In genomic region chr3:39668420-39668819, GRCh38 we compare ENCODE assay signal across 8 cellular contexts.
DNase-seq lines count a peak whose midpoint lies in the region; ATAC-seq, FAIRE-seq and TF ChIP-seq lines count a peak whose summit lies in the region.

No MANE protein-coding gene starts in this region.

- peak; percentile 44 to 80 (median 76); a peak in 5 of 6 replicates for TF ChIP-seq CTCF in HCT116 (IDR thresholded peaks at IDR 0.05 in 2 of 3, conservative IDR thresholded peaks at IDR 0.05 in 1 of 3; ENCODE audit: borderline replicate concordance in 1 of 3, insufficient read depth in 1 of 3, low read depth in 2 of 3, low read length in 2 of 3)
- TF ChIP-seq CTCF in K562 (IDR thresholded peaks at IDR 0.05 in 2 of 3, conservative IDR thresholded peaks at IDR 0.05 in 1 of 3; ENCODE audit: insufficient read depth in 2 of 3, low read depth in 1 of 3, low read length in 3 of 3) = peak; percentile 66 to 77 (median 75)
- TF ChIP-seq CTCF in liver (IDR thresholded peaks at IDR 0.05; ENCODE audit: low read depth, low read length, missing input control) = peak; percentile 48

- H2AFZ ChIP-seq in HCT116 (ENCODE audit: low read depth, low read length, poor library complexity, severe bottlenecking) (no peak overlapping the region), K562 (ENCODE audit: low read depth, low read length) (no peak overlapping the region)

- TF ChIP-seq EP300 in K562 (IDR thresholded peaks at IDR 0.05; ENCODE audit: low read length) = no peak

- ATAC-seq in HCT116 (peak; percentile 93), K562 (peak; percentile 91), HG02840 (IDR thresholded peaks at IDR 0.05; ENCODE audit: low FRiP score, unreplicated experiment) (no peak)

- H3K9me3 ChIP-seq in HCT116 (ENCODE audit: control insufficient read depth in 1 of 2, insufficient read depth in 1 of 2, low read depth in 1 of 2, low read length in 2 of 2) = no peaks in the 10 kb centered on the region
- H3K9me3 ChIP-seq in K562 (replicated peaks; ENCODE audit: control insufficient read depth, insufficient read depth, low read depth, low read length) = no peaks in the 10 kb centered on the region
- H3K9me3 ChIP-seq in liver (ENCODE audit: control insufficient read depth in 4 of 4, low read length in 3 of 4) = no peaks in the 10 kb centered on the region

- intact Hi-C loops in HCT116 (cut with micrococcal nuclease) (loop anchor here (1.0 to 2.0 kb wide), 3 partner anchors 322 to 649 kb away; no protein-coding TSS in a partner anchor), K562 (cut with micrococcal nuclease) (no loop called here)

- in situ Hi-C loops in G401 (cut with HindIII; ENCODE audit: low sequenced_read_pairs) = no loop called here
- in situ Hi-C loops in K562 (cut with MboI) = no loop called here

- peak; percentile 66 for DNase-seq in G401 (ENCODE audit: low spot score)
- DNase-seq in HCT116 (ENCODE audit: low read depth, low spot score) = peak; percentile 47
- DNase-seq in NCI-H460 (ENCODE audit: extremely low read depth, low read depth) = peak; percentile 49
- DNase-seq in K562 (ENCODE audit: extremely low read depth in 1 of 4, low spot score in 3 of 4) = peak; percentile 54 to 71 (median 63)
- no peak for DNase-seq in activated CD4-positive, CD25-positive, alpha-beta regulatory T cell (lab: John Stamatoyannopoulos, UW)
- no peak for DNase-seq in NK-92 treated with Interleukin-12 subunit alpha and Interleukin-12 subunit beta, amount 100 ng/mL, for 24 hours (lab: John Stamatoyannopoulos, UW)

- BruUV-seq in HCT116 (replicated peaks; lab: Mats Ljungman, UMichigan) (no TSS peak), K562 (replicated peaks; lab: Mats Ljungman, UMichigan) (no TSS peak)

- H3K27me3 ChIP-seq in HCT116 (ENCODE audit: insufficient read depth, low read length) (peaks cover 19% of the 10 kb centered on the region; the same call in 1 of the 2 replicates), K562 (ENCODE audit: control insufficient read depth in 2 of 2, insufficient read depth in 2 of 2, low read length in 2 of 2) (no peaks in the 10 kb centered on the region), liver (ENCODE audit: control insufficient read depth in 4 of 4, insufficient read depth in 4 of 4, low read length in 3 of 4) (peaks cover 0 to 7% (median 1%) of the 10 kb centered on the region in 4 donors)

- H3K4me2 ChIP-seq in HCT116 (ENCODE audit: low read length) (no peak overlapping the region), K562 (ENCODE audit: insufficient read depth, low read length) (no peak overlapping the region)

- H4K20me1 ChIP-seq in HCT116 (ENCODE audit: insufficient read depth) = no peaks in the 10 kb centered on the region
- H4K20me1 ChIP-seq in K562 (replicated peaks; ENCODE audit: control insufficient read depth, insufficient read depth, low read length) = no peaks in the 10 kb centered on the region

- H3K4me1 ChIP-seq in HCT116 (ENCODE audit: control insufficient read depth in 1 of 2, insufficient read depth in 2 of 2, low read length in 2 of 2) (no peaks in the 10 kb centered on the region), K562 (replicated peaks in 1 of 2; ENCODE audit: control insufficient read depth in 2 of 2, insufficient read depth in 2 of 2, low read length in 2 of 2) (peaks cover 0 to 6% of the 10 kb centered on the region in 2 experiments; a peak in 3 of 5 replicates), liver (ENCODE audit: control insufficient read depth in 4 of 4, insufficient read depth in 4 of 4, low read length in 3 of 4) (no peaks in the 10 kb centered on the region)

- H3K9ac ChIP-seq in HCT116 (ENCODE audit: low read length) (no peak overlapping the region), K562 (ENCODE audit: insufficient read depth in 1 of 2, low read depth in 2 of 2, low read length in 2 of 2) (no peak overlapping the region), liver (ENCODE audit: low read depth in 1 of 2, low read length in 2 of 2) (no peak overlapping the region)

- H3K9me1 ChIP-seq in K562 (ENCODE audit: control insufficient read depth, insufficient read depth, low read length) = no peaks in the 10 kb centered on the region

- FAIRE-seq in K562 (lab: Jason Lieb, UNC) = peak; percentile 82

- H3K27ac ChIP-seq in HCT116 (ENCODE audit: low read depth, low read length) (no peak overlapping the region), K562 (ENCODE audit: extremely low read depth, low read depth, low read length) (no peak overlapping the region), liver (ENCODE audit: low read depth in 1 of 2, low read length in 2 of 2) (no peak overlapping the region)

- CTCF ChIA-PET in HCT116 (lab: Charles Lee) = no interaction called here
- CTCF ChIA-PET in K562 (lab: Yijun Ruan, JAX; ENCODE audit: low intra/inter-chr PET ratio) = interaction anchor here (1.9 kb wide), 1 partner anchor 649 kb away, joined by 6 read pairs; no protein-coding TSS in a partner anchor

- TF ChIP-seq RAD21 in HCT116 (IDR thresholded peaks at IDR 0.05; ENCODE audit: low read depth) (peak; percentile 55), K562 (CRISPR knock-in tag; conservative IDR thresholded peaks at IDR 0.05 in 1 of 2, IDR thresholded peaks at IDR 0.05 in 1 of 2) (peak; percentile 39 to 63; a peak in 3 of 4 replicates), liver (IDR thresholded peaks at IDR 0.05) (peak; percentile 65 to 76)

- H3K36me3 ChIP-seq in HCT116 (ENCODE audit: control insufficient read depth in 1 of 2, insufficient read depth in 2 of 2, low read length in 2 of 2) (no peaks in the 10 kb centered on the region), K562 (ENCODE audit: control insufficient read depth, insufficient read depth, low read length) (no peaks in the 10 kb centered on the region), liver (ENCODE audit: control insufficient read depth in 4 of 4, insufficient read depth in 3 of 4, low read depth in 1 of 4, low read length in 3 of 4) (no peaks in the 10 kb centered on the region)

- H3K9me2 ChIP-seq in HCT116 (ENCODE audit: insufficient read depth) = no peaks in the 10 kb centered on the region

- TF ChIP-seq POLR2A in HCT116 (IDR thresholded peaks at IDR 0.05; ENCODE audit: borderline replicate concordance, extremely low read depth, insufficient read depth, insufficient read length) (no peak), K562 (conservative IDR thresholded peaks at IDR 0.05) (no peak)

- RAD21 ChIA-PET in HCT116 (lab: Charles Lee; ENCODE audit: low non-redundant PET in 1 of 2, low total read pairs in 2 of 2, uncharacterized antibody in 2 of 2, unreplicated experiment in 2 of 2) = no interaction called here

- 0% methylated on average over 5 of the region's 5 CpGs for WGBS in K562 (ENCODE audit: insufficient coverage, low coverage, missing lambda C conversion rate)
- WGBS in liver = 14% methylated on average over 5 of the region's 5 CpGs

- H3K79me2 ChIP-seq in HCT116 (ENCODE audit: insufficient read depth, low read length) = no peaks in the 10 kb centered on the region
- H3K79me2 ChIP-seq in K562 (ENCODE audit: control insufficient read depth, insufficient read depth, low read length) = no peaks in the 10 kb centered on the region

- no peak overlapping the region for H3K4me3 ChIP-seq in HCT116 (replicated peaks in 1 of 2; ENCODE audit: low read depth in 1 of 2, low read length in 2 of 2)
- H3K4me3 ChIP-seq in K562 = no peak overlapping the region
- no peak overlapping the region for H3K4me3 ChIP-seq in liver (ENCODE audit: low read depth in 1 of 3, low read length in 3 of 3)

- POLR2A ChIA-PET in HCT116 (lab: Charles Lee) = no interaction called here
- POLR2A ChIA-PET in K562 (lab: Yijun Ruan, JAX) = no interaction called here

TF ChIP-seq in HCT116, 20 proteins besides CTCF, POLR2A, EP300 and RAD21:
- TF ChIP-seq, protein P1, sequence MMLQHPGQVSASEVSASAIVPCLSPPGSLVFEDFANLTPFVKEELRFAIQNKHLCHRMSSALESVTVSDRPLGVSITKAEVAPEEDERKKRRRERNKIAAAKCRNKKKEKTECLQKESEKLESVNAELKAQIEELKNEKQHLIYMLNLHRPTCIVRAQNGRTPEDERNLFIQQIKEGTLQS (IDR thresholded peaks at IDR 0.05) = no peak
- no peak for TF ChIP-seq SRF (IDR thresholded peaks at IDR 0.05; ENCODE audit: low read depth)
- TF ChIP-seq MAX (IDR thresholded peaks at IDR 0.05) = no peak
- no peak for TF ChIP-seq FOSL1 (IDR thresholded peaks at IDR 0.05; ENCODE audit: low read depth)

TF ChIP-seq in K562, 482 proteins besides CTCF, POLR2A, EP300 and RAD21 (continues in another document):
- TF ChIP-seq XRCC5 (IDR thresholded peaks at IDR 0.05; ENCODE audit: low read depth, low read length) (no peak), ZBTB33 (CRISPR knock-in tag; IDR thresholded peaks at IDR 0.05) (no peak)

TF ChIP-seq in liver, 16 proteins besides CTCF, POLR2A, EP300 and RAD21 (continues in another document):
- TF ChIP-seq, protein P1 (IDR thresholded peaks at IDR 0.05) = no peak
- TF ChIP-seq JUND (IDR thresholded peaks at IDR 0.05) (no peak), SP1 (IDR thresholded peaks at IDR 0.05) (no peak), TAF1 (conservative IDR thresholded peaks at IDR 0.05) (no peak), ZBTB33 (IDR thresholded peaks at IDR 0.05) (no peak), RXRA (IDR thresholded peaks at IDR 0.05) (no peak), HNF4G (IDR thresholded peaks at IDR 0.05) (no peak), FOXA2 (IDR thresholded peaks at IDR 0.05) (no peak)

Comparison
In these comparisons a context has a peak if more than half of its experiments do, and no peak if none do; other contexts are left out.
1. DNase-seq: peak in G401 (single experiment), HCT116 (single experiment), NCI-H460 (single experiment) and K562 (4 of 4); none in activated CD4-positive, CD25-positive, alpha-beta regulatory T cell (0 of 4) and NK-92 treated with Interleukin-12 subunit alpha and Interleukin-12 subunit beta, amount 100 ng/mL, for 24 hours (single experiment).
2. Peak in every context shown above with its lines, with median percentiles within 50 percentile points of each other: CTCF ChIP-seq.